ENCODE assay signal across 18 cellular contexts in the genomic region with DNA sequence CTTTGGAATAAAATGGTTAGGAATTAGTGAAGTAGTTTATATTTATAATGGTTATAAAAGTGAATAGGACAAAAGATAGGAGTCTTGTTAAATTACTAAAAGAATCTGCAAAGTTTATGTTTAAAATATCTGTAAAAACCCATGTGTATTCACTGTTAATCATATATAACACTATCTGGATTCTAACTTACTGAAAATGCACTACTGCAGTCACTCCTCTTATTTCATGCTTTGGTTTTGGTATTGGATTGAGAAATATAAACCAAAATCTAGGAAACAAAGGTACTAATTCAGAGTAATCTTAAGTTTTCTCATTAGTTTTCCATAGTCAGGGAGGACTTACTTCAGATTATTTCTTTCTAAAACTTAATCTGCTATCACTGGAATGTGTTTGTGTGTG. TPM values are rescaled to one million over a fixed set of nuclear protein-coding genes. Genes with fewer than 3 reads are reported as not detected.
DNase-seq lines count a peak whose midpoint lies in the region; ATAC-seq and TF ChIP-seq lines count a peak whose summit lies in the region.
"Had no signal": no experiment of that assay in that cellular context is flagged by ENCODE, and none has a peak within 500 bp of the region (broad histone marks: within the 10 kb centered on the region; RNA-seq: fewer than 3 reads in every experiment).

No MANE protein-coding gene starts in this region.

- H3K9me2 ChIP-seq in MM.1S (replicated peaks; ENCODE audit: insufficient read depth, low read length), result no peaks in the 10 kb centered on the region

- no peaks in the 10 kb centered on the region for H3K9me3 ChIP-seq in MM.1S (replicated peaks; ENCODE audit: insufficient read depth, low read length)
- H3K9me3 ChIP-seq: mucosa of descending colon, stomach, uterus had no signal

- H3K9ac ChIP-seq in MM.1S (ENCODE audit: low read length), result peak overlapping the region; percentile 39
- H3K9ac ChIP-seq: parathyroid adenoma had no signal

- no peak for TF ChIP-seq CTCF in MM.1S (IDR thresholded peaks at IDR 0.05; ENCODE audit: low read length)

- H4K20me1 ChIP-seq in MM.1S (ENCODE audit: insufficient read depth, low read length), result no peaks in the 10 kb centered on the region

- no peaks in the 10 kb centered on the region for H3K9me3 Mint-ChIP-seq in activated naive CD4-positive, alpha-beta T cell treated with anti-CD3 and anti-CD28 coated beads for 36 hours
- no peaks in the 10 kb centered on the region for H3K9me3 Mint-ChIP-seq in activated naive CD8-positive, alpha-beta T cell treated with anti-CD3 and anti-CD28 coated beads for 36 hours
- H3K9me3 Mint-ChIP-seq in stimulated activated memory B cell treated with anti-CD40 and anti-IgM and Interleukin-4, amounts not matched to agents 10 μg/mL and 1 μg/mL and 100 μg/mL, for 72 hours, result no peaks in the 10 kb centered on the region

- H3K36me3 ChIP-seq in MM.1S (replicated peaks; ENCODE audit: insufficient read depth, low read length), result 0 out of 2 replicates have a peak, but pooled peaks cover 12% of the 10 kb centered on the region
- H3K36me3 ChIP-seq: stomach, uterus had no signal

- peak overlapping the region; percentile 73 for H3K27ac Mint-ChIP-seq in activated naive CD4-positive, alpha-beta T cell treated with anti-CD3 and anti-CD28 coated beads for 36 hours
- H3K27ac Mint-ChIP-seq in activated naive CD8-positive, alpha-beta T cell treated with anti-CD3 and anti-CD28 coated beads for 36 hours, result peak overlapping the region; percentile 93
- H3K27ac Mint-ChIP-seq in stimulated activated memory B cell treated with anti-CD40 and anti-IgM and Interleukin-4, amounts not matched to agents 10 μg/mL and 1 μg/mL and 100 μg/mL, for 72 hours, result peak overlapping the region; percentile 81

- H3K4me2 ChIP-seq in MM.1S (ENCODE audit: low read depth, low read length), result peak overlapping the region; percentile 62
- H3K4me2 ChIP-seq: hepatocyte had no signal

- no peak overlapping the region for H2AFZ ChIP-seq in MM.1S (ENCODE audit: low read length)
- H2AFZ ChIP-seq: hepatocyte, parathyroid adenoma had no signal

- intact Hi-C loops in activated naive CD4-positive, alpha-beta T cell treated with anti-CD3 and anti-CD28 coated beads for 36 hours (cut with micrococcal nuclease), result loop anchor here (1.0 kb wide), 7 partner anchors 8 to 73 kb away; no protein-coding TSS in a partner anchor

- peak overlapping the region; percentile 42 for H3K4me3 ChIP-seq in MM.1S (ENCODE audit: low read length)
- H3K4me3 ChIP-seq: hepatocyte, mucosa of descending colon, stomach, uterus had no signal

- no peak overlapping the region for H3K4me3 Mint-ChIP-seq in activated naive CD4-positive, alpha-beta T cell treated with anti-CD3 and anti-CD28 coated beads for 36 hours
- H3K4me3 Mint-ChIP-seq in activated naive CD8-positive, alpha-beta T cell treated with anti-CD3 and anti-CD28 coated beads for 36 hours, result peak overlapping the region; percentile 61
- peak overlapping the region; percentile 59 for H3K4me3 Mint-ChIP-seq in stimulated activated memory B cell treated with anti-CD40 and anti-IgM and Interleukin-4, amounts not matched to agents 10 μg/mL and 1 μg/mL and 100 μg/mL, for 72 hours

- H3K27me3 Mint-ChIP-seq in activated naive CD4-positive, alpha-beta T cell treated with anti-CD3 and anti-CD28 coated beads for 36 hours (ENCODE audit: low read depth), result no peaks in the 10 kb centered on the region
- no peaks in the 10 kb centered on the region for H3K27me3 Mint-ChIP-seq in activated naive CD8-positive, alpha-beta T cell treated with anti-CD3 and anti-CD28 coated beads for 36 hours
- H3K27me3 Mint-ChIP-seq in stimulated activated memory B cell treated with anti-CD40 and anti-IgM and Interleukin-4, amounts not matched to agents 10 μg/mL and 1 μg/mL and 100 μg/mL, for 72 hours, result no peaks in the 10 kb centered on the region

- ATAC-seq in stimulated activated memory B cell treated with anti-CD40 and anti-IgM and Interleukin-4, amounts not matched to agents 10 μg/mL and 1 μg/mL and 100 μg/mL, for 72 hours, result no peak
- ATAC-seq in GM21390 (IDR thresholded peaks at IDR 0.05; ENCODE audit: unreplicated experiment), result no peak

- peaks cover 16% of the 10 kb centered on the region for H3K36me3 Mint-ChIP-seq in activated naive CD4-positive, alpha-beta T cell treated with anti-CD3 and anti-CD28 coated beads for 36 hours (ENCODE audit: low read depth)
- H3K36me3 Mint-ChIP-seq in activated naive CD8-positive, alpha-beta T cell treated with anti-CD3 and anti-CD28 coated beads for 36 hours, result peaks cover 31% of the 10 kb centered on the region
- peaks cover 27% of the 10 kb centered on the region for H3K36me3 Mint-ChIP-seq in stimulated activated memory B cell treated with anti-CD40 and anti-IgM and Interleukin-4, amounts not matched to agents 10 μg/mL and 1 μg/mL and 100 μg/mL, for 72 hours

- H3F3A ChIP-seq in MM.1S (ENCODE audit: insufficient read depth, low read length), result peaks cover 32% of the 10 kb centered on the region

- H3K27ac ChIP-seq in MM.1S (ENCODE audit: low read length), result peak overlapping the region; percentile 84
- H3K27ac ChIP-seq: hepatocyte, parathyroid adenoma, uterus had no signal

- H3K4me1 ChIP-seq in MM.1S (ENCODE audit: low read length), result peaks cover 46% of the 10 kb centered on the region
- H3K4me1 ChIP-seq: parathyroid adenoma, stomach, uterus had no signal

- CTCF ChIA-PET in activated naive CD4-positive, alpha-beta T cell treated with anti-CD3 and anti-CD28 coated beads for 36 hours (lab: Charles Lee), result no interaction called here

- no peak for DNase-seq in activated naive CD4-positive, alpha-beta T cell treated with anti-CD3 and anti-CD28 coated beads for 36 hours
- no peak for DNase-seq in activated naive CD4-positive, alpha-beta T cell treated with Interleukin-2 at 50 U/mL for 16 hours
- DNase-seq in MM.1S (no peak), NCI-H526 (lab: John Stamatoyannopoulos, UW) (no peak), NCI-H2081 treated with DMSO at 0.1 percent for 48 hours (lab: John Stamatoyannopoulos, UW) (no peak)
- DNase-seq in activated naive CD8-positive, alpha-beta T cell treated with anti-CD3 and anti-CD28 coated beads for 36 hours, result no peak
- DNase-seq: activated effector memory CD4-positive, alpha-beta T cell treated with anti-CD3 and anti-CD28 coated beads, Interleukin-2, amount 50 U/mL, for 16 hours; mucosa of descending colon; NCI-H1436 treated with DMSO at 0.1 percent for 48 hours; NCI-H226; NK-92 treated with Interleukin-12 subunit alpha and Interleukin-12 subunit beta, amount 100 ng/mL, for 24 hours; Right ventricle myocardium superior; stomach; uterus had no signal

- H3K27me3 ChIP-seq in MM.1S (replicated peaks; ENCODE audit: insufficient read depth, low read length), result no peaks in the 10 kb centered on the region
- H3K27me3 ChIP-seq: hepatocyte, stomach, uterus had no signal

- peaks cover 49% of the 10 kb centered on the region for H3K79me2 ChIP-seq in MM.1S (ENCODE audit: low read length)
- H3K79me2 ChIP-seq: hepatocyte, parathyroid adenoma had no signal

- H3K4me1 Mint-ChIP-seq in activated naive CD4-positive, alpha-beta T cell treated with anti-CD3 and anti-CD28 coated beads for 36 hours (ENCODE audit: low read depth), result peaks cover 37% of the 10 kb centered on the region
- peaks cover 30% of the 10 kb centered on the region for H3K4me1 Mint-ChIP-seq in activated naive CD8-positive, alpha-beta T cell treated with anti-CD3 and anti-CD28 coated beads for 36 hours
- H3K4me1 Mint-ChIP-seq in stimulated activated memory B cell treated with anti-CD40 and anti-IgM and Interleukin-4, amounts not matched to agents 10 μg/mL and 1 μg/mL and 100 μg/mL, for 72 hours, result peaks cover 51% of the 10 kb centered on the region

RNA-seq across cellular contexts. Expression of a gene that starts 49.5 kb away (rescaled TPM):
- 10 to 100 TPM; 11.2 to 16.2 TPM for total RNA-seq in activated naive CD4-positive, alpha-beta T cell treated with anti-CD3 and anti-CD28 coated beads for 36 hours
- 10 to 100 TPM; 14.6 to 17.3 TPM for total RNA-seq in activated naive CD8-positive, alpha-beta T cell treated with anti-CD3 and anti-CD28 coated beads for 36 hours
